Comparison of ENCODE assay signal across 12 cellular contexts in the genomic region with DNA sequence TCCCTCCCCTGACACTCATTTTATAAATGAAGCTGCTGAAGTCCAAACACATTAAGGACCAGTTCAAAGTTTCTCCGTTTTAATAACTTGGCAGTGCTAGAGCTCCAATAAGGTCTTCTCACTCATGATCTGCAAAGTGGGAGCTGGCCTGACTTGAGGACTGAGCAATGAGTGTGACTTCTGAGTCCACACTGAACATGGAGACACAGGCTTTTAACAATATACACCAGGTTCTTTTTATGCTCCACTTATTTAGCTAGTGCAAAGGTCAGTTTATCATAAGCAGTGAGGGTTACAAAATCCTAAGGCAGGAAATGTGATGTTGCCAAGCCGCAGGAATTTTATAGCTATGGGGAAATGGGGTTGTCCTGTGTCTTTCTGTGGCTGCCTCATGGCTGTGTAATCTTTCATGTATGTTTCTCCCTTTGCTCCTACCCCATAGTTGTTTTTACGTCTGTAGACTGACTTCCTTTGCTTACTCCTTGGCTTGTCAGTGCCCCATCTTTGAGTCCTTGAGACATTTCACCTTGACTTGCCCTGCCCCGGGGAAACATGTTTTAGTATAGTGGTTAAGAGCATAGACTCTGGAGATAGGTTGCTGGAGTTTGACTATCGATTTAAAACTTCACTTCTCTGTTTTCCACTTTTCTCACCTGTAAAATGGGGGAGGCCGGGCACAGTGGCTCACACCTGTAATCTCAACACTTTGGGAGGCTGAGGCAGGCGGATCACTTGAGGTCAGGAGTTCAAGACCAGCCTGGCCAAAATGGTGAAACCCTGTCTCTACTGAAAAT. TPM values are rescaled to one million over a fixed set of nuclear protein-coding genes. Genes with fewer than 3 reads are reported as not detected.
DNase-seq lines count a peak whose midpoint lies in the region; ATAC-seq, FAIRE-seq and TF ChIP-seq lines count a peak whose summit lies in the region.
"Had no signal": no experiment of that assay in that cellular context is flagged by ENCODE, and none has a peak within 500 bp of the region (broad histone marks: within the 10 kb centered on the region; RNA-seq: fewer than 3 reads in every experiment).

No MANE protein-coding gene starts in this region.

- no peaks in the 10 kb centered on the region for H4K20me1 ChIP-seq in fibroblast of lung (ENCODE audit: control insufficient read depth, extremely low read depth, insufficient read depth, low read length)

- no peaks in the 10 kb centered on the region for H3K79me2 ChIP-seq in fibroblast of lung (ENCODE audit: control insufficient read depth, insufficient read depth, low read length)

- ATAC-seq in GM21786 (IDR thresholded peaks at IDR 0.05; ENCODE audit: unreplicated experiment) (no peak), GM21423 (IDR thresholded peaks at IDR 0.05; ENCODE audit: unreplicated experiment) (no peak)

- intact Hi-C loops in sigmoid colon (cut with DNase I): loop anchor here (5.0 kb wide), 1 partner anchor 63 kb away; no protein-coding TSS in a partner anchor

- H3K36me3 ChIP-seq in fibroblast of lung (ENCODE audit: control insufficient read depth, insufficient read depth, low read length): no peaks in the 10 kb centered on the region
- H3K36me3 ChIP-seq in sigmoid colon: no peaks in the 10 kb centered on the region
- H3K36me3 ChIP-seq: adrenal gland, thoracic aorta had no signal

- TF ChIP-seq CTCF in fibroblast of lung (conservative IDR thresholded peaks at IDR 0.05 in 1 of 2, IDR thresholded peaks at IDR 0.05 in 1 of 2; ENCODE audit: low read depth in 1 of 2, low read length in 2 of 2) (no peak), sigmoid colon (IDR thresholded peaks at IDR 0.05) (no peak)

- TF ChIP-seq POLR2A in sigmoid colon (IDR thresholded peaks at IDR 0.05): no peak

- H3K9ac ChIP-seq in fibroblast of lung (ENCODE audit: insufficient read depth, low read length): no peak overlapping the region

- H3K27ac ChIP-seq in fibroblast of lung (ENCODE audit: insufficient read depth, low read length) (peak overlapping the region; percentile 83), sigmoid colon (peak overlapping the region; percentile 56 to 74 (median 66))
- H3K27ac ChIP-seq: thoracic aorta had no signal

- FAIRE-seq in GM19239 (lab: Jason Lieb, UNC): peak; percentile 18

- H3K27me3 ChIP-seq in fibroblast of lung (ENCODE audit: control insufficient read depth, insufficient read depth, low read length) (no peaks in the 10 kb centered on the region), sigmoid colon (no peaks in the 10 kb centered on the region)
- H3K27me3 ChIP-seq: adrenal gland had no signal

- H3K4me1 ChIP-seq in fibroblast of lung (ENCODE audit: control insufficient read depth, extremely low read depth, insufficient read depth, low read length) (peaks cover 21% of the 10 kb centered on the region), sigmoid colon (peaks cover 0 to 27% (median 20%) of the 10 kb centered on the region in 4 donors)

- peak in 2 of 4 donors; percentile 13 to 54 for TF ChIP-seq EP300 in sigmoid colon (IDR thresholded peaks at IDR 0.05)

- peak overlapping the region; percentile 43 for H2AFZ ChIP-seq in fibroblast of lung (ENCODE audit: low read length)

- peak overlapping the region; percentile 78 for H3K4me2 ChIP-seq in fibroblast of lung (ENCODE audit: extremely low read depth, insufficient read depth, low read length)

- no peak overlapping the region for H3K4me3 ChIP-seq in fibroblast of lung (replicated peaks in 1 of 4; ENCODE audit: control extremely low read depth in 1 of 4, insufficient read depth in 1 of 4, low read depth in 3 of 4, low read length in 4 of 4)
- no peak overlapping the region for H3K4me3 ChIP-seq in sigmoid colon
- H3K4me3 ChIP-seq: adrenal gland, thoracic aorta had no signal

- DNase-seq in GM19239 (ENCODE audit: insufficient read length, low spot score): no peak
- DNase-seq in RPMI7951 (ENCODE audit: low read depth): peak; percentile 91
- DNase-seq in fibroblast of lung (ENCODE audit: low read depth in 2 of 2): peak; percentile 87 to 99
- DNase-seq in sigmoid colon: peak; percentile 83
- no peak for DNase-seq in iPS-NIHi7 (ENCODE audit: extremely low spot score)
- DNase-seq in activated CD4-positive, alpha-beta T cell treated with anti-CD3 and anti-CD28 coated beads for 1 hour: no peak
- DNase-seq: nephron progenitor cell, Right ventricle myocardium superior had no signal

- H3K9me3 ChIP-seq in fibroblast of lung (ENCODE audit: control insufficient read depth, insufficient read depth, low read depth, low read length) (no peaks in the 10 kb centered on the region), sigmoid colon (no peaks in the 10 kb centered on the region)
- H3K9me3 ChIP-seq: adrenal gland, thoracic aorta had no signal

- 35 to 58% methylated on average over 7 of the region's 7 CpGs for WGBS in sigmoid colon, 2 donors

RNA-seq across cellular contexts. Expression of gene MMD, which starts 12.2 kb away (rescaled TPM):
- total RNA-seq in RPMI7951 (2014; rRNA removed; shearing (Covaris generic)): 59.8 and 73.4 TPM in 2 replicates
- total RNA-seq in fibroblast of lung (36.3 and 44.7 TPM in 2 replicates), sigmoid colon (10 to 100 TPM; 26.9 to 51.3 (median 34.6) TPM)
- polyA plus RNA-seq in fibroblast of lung (16.0 TPM in 2 replicates), sigmoid colon (10 to 100 TPM; 12.0 to 17.8 (median 17.0) TPM)
- 9.2 and 9.5 TPM in 2 replicates for polyA plus RNA-seq in fibroblast of lung (2012)
- polyA minus RNA-seq in fibroblast of lung (ENCODE audit: low replicate concordance): 1.2 and 7.4 TPM in 2 replicates

Comparison
In these comparisons a context has a peak if more than half of its experiments do, and no peak if none do; other contexts are left out.
1. DNase-seq: peak in RPMI7951 (single experiment), fibroblast of lung (2 of 2) and sigmoid colon (single experiment); none in GM19239 (single experiment), iPS-NIHi7 (single experiment) and activated CD4-positive, alpha-beta T cell treated with anti-CD3 and anti-CD28 coated beads for 1 hour (single experiment).